ENCODE assay signal across 25 cellular contexts in the genomic region with DNA sequence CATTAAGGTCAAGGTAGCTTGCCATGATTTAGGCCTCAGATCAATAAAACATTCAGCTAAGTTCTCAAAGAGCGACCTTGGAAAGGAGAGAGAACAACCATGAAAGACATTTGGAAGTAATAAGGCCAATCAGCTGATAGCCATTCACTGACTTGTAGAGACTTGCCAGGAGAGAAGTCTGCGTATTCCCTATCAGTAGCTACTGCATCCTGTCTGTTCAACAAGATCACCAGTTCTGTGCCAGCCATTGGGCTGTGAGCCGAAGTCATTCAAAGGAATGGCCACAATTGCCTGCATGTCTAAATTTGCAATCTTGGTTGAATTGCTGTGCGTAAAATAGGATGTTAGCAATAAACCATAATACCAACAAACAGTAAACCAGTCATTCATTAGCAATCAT.
DNase-seq lines count a peak whose midpoint lies in the region; ATAC-seq, FAIRE-seq and TF ChIP-seq lines count a peak whose summit lies in the region.
"Had no signal": no experiment of that assay in that cellular context is flagged by ENCODE, and none has a peak within 500 bp of the region (broad histone marks: within the 10 kb centered on the region; RNA-seq: fewer than 3 reads in every experiment).

No MANE protein-coding gene starts in this region.

- no peak overlapping the region for H2BK15ac ChIP-seq in mesendoderm (replicated peaks; ENCODE audit: low read depth)

- H4K20me1 ChIP-seq in endothelial cell of umbilical vein (replicated peaks; ENCODE audit: control insufficient read depth, extremely low read depth, insufficient read depth, low read length): peaks cover 2% of the 10 kb centered on the region

- no peaks in the 10 kb centered on the region for H3K27me3 ChIP-seq in endothelial cell of umbilical vein (ENCODE audit: control insufficient read depth in 2 of 2, insufficient read depth in 2 of 2, low read length in 2 of 2)
- H3K27me3 ChIP-seq in mesendoderm (ENCODE audit: insufficient read depth, low read length, poor library complexity): no peaks in the 10 kb centered on the region
- no peaks in the 10 kb centered on the region for H3K27me3 ChIP-seq in dorsolateral prefrontal cortex
- H3K27me3 ChIP-seq: body of pancreas, colonic mucosa, stomach, upper lobe of right lung had no signal

- no peak overlapping the region for H4K5ac ChIP-seq in mesendoderm (ENCODE audit: low read length)

- no peaks in the 10 kb centered on the region for H3K9me3 ChIP-seq in endothelial cell of umbilical vein (replicated peaks; ENCODE audit: control insufficient read depth, insufficient read depth, low read length)
- H3K9me3 ChIP-seq: body of pancreas, colonic mucosa, upper lobe of right lung had no signal

- H3K4me2 ChIP-seq in endothelial cell of umbilical vein (ENCODE audit: insufficient read depth, low read length) (peak overlapping the region; percentile 64), mesendoderm (ENCODE audit: low read length) (no peak overlapping the region)

- TF ChIP-seq CTCF in endothelial cell of umbilical vein (IDR thresholded peaks at IDR 0.05; ENCODE audit: extremely low read depth in 1 of 2, insufficient read depth in 1 of 2, low read depth in 1 of 2, low read length in 2 of 2) (no peak), GM13977 (IDR thresholded peaks at IDR 0.05; ENCODE audit: extremely low read depth, insufficient read depth, missing control alignments) (no peak), dorsolateral prefrontal cortex (IDR thresholded peaks at IDR 0.05 in 54 of 56, conservative IDR thresholded peaks at IDR 0.05 in 2 of 56; ENCODE audit: low read depth in 1 of 56, partially characterized antibody in 56 of 56) (no peak)

- WGBS in mesendoderm (ENCODE audit: extremely low coverage, insufficient coverage, low lambda C conversion rate): no CpG with 5 or more reads among the region's 4 CpGs

- H3K79me1 ChIP-seq in mesendoderm (ENCODE audit: low read length): no peaks in the 10 kb centered on the region

- peak overlapping the region; percentile 5 for H2AFZ ChIP-seq in endothelial cell of umbilical vein (ENCODE audit: low read depth, low read length)

- no peaks in the 10 kb centered on the region for H3K9me1 ChIP-seq in endothelial cell of umbilical vein (replicated peaks; ENCODE audit: control insufficient read depth, extremely low read depth, insufficient read depth, low read length)

- POLR2A ChIA-PET in endothelial cell of umbilical vein (lab: Charles Lee): no interaction called here

- TF ChIP-seq POLR2A in endothelial cell of umbilical vein (IDR thresholded peaks at IDR 0.05; ENCODE audit: low read depth, low read length): no peak

- peak; percentile 20 for DNase-seq in GM04504 (ENCODE audit: low read depth)
- DNase-seq in NCI-H1105 treated with DMSO at 0.1 percent for 48 hours (lab: John Stamatoyannopoulos, UW): peak; percentile 76
- DNase-seq in endothelial cell of umbilical vein (ENCODE audit: low read depth, low spot score): peak; percentile 85
- peak; percentile 51 for DNase-seq in mesendoderm
- no peak for DNase-seq in A172 (ENCODE audit: low spot score)
- no peak for DNase-seq in GM13977 (ENCODE audit: low spot score)
- DNase-seq in dorsolateral prefrontal cortex: no peak
- DNase-seq: activated CD4-positive, CD25-positive, alpha-beta regulatory T cell treated with anti-CD3 and anti-CD28 coated beads, Interleukin-2, amount 50 U/mL, for 72 hours; activated naive CD8-positive, alpha-beta T cell treated with anti-CD3 and anti-CD28 coated beads, Interleukin-2, amount 10 ng/mL, durations not matched to agents 7 days and 5 days; body of pancreas; colonic mucosa; erythroblast; H7; Karpas-422; lower lobe of right lung; naive thymus-derived CD8-positive, alpha-beta T cell; NCI-H1417; NCI-H82; posterior cingulate gyrus; stimulated activated CD4-positive, alpha-beta T cell treated with anti-CD3 and anti-CD28 coated beads, Interleukin-4, amount 100 ng/mL, for 24 hours; stomach; upper lobe of right lung had no signal

- dilution Hi-C loops in endothelial cell of umbilical vein (cut with MboI; ENCODE audit: extremely low pct_ligation_motif_present, low sequenced_read_pairs): no loop called here

- no peak overlapping the region for H2BK5ac ChIP-seq in mesendoderm (ENCODE audit: low read length)

- CTCF ChIA-PET in endothelial cell of umbilical vein (lab: Charles Lee): interaction anchor here (0.7 to 1.7 kb wide), 8 partner anchors 9 to 274 kb away, joined by 3 to 8 read pairs (median 3); no protein-coding TSS in a partner anchor

- H3K4me1 ChIP-seq in endothelial cell of umbilical vein (ENCODE audit: control insufficient read depth, extremely low read depth, insufficient read depth, low read length) (peaks cover 27% of the 10 kb centered on the region), mesendoderm (ENCODE audit: control insufficient read depth, low read depth, low read length) (peaks cover 2% of the 10 kb centered on the region)
- H3K4me1 ChIP-seq: body of pancreas, lower lobe of right lung had no signal

- H3K9ac ChIP-seq in endothelial cell of umbilical vein (replicated peaks; ENCODE audit: extremely low read depth, insufficient read depth, low read length): no peak overlapping the region
- H3K9ac ChIP-seq in mesendoderm (ENCODE audit: low read length): no peak overlapping the region

- FAIRE-seq in endothelial cell of umbilical vein (lab: Jason Lieb, UNC): peak; percentile 55
- FAIRE-seq: HTR-8/SVneo had no signal

- H3K4ac ChIP-seq in mesendoderm (ENCODE audit: low read depth, low read length): no peak overlapping the region

- intact Hi-C loops in endothelial cell of umbilical vein (cut with micrococcal nuclease) (no loop called here), dorsolateral prefrontal cortex (cut with DNase I) (no loop called here)

- H3K27ac ChIP-seq in endothelial cell of umbilical vein (ENCODE audit: insufficient read depth, low read depth, low read length) (no peak overlapping the region), mesendoderm (ENCODE audit: low read depth, low read length) (no peak overlapping the region), dorsolateral prefrontal cortex (peak overlapping the region in 4 of 59 donors; percentile 10 to 33 (median 16))
- H3K27ac ChIP-seq: body of pancreas, colonic mucosa, lower lobe of right lung, stomach, upper lobe of right lung had no signal

- H2AK5ac ChIP-seq in mesendoderm (ENCODE audit: low read length): no peak overlapping the region

- no TSS peak for BruUV-seq in endothelial cell of umbilical vein (replicated peaks; lab: Mats Ljungman, UMichigan)

- H4K8ac ChIP-seq in mesendoderm (ENCODE audit: low read depth, low read length): no peak overlapping the region

- H3K18ac ChIP-seq in mesendoderm (ENCODE audit: low read length): peak overlapping the region; percentile 12

- H3K4me3 ChIP-seq in endothelial cell of umbilical vein (replicated peaks in 1 of 3; ENCODE audit: insufficient read depth in 1 of 3, low read depth in 1 of 3, low read length in 3 of 3): no peak overlapping the region
- no peak overlapping the region for H3K4me3 ChIP-seq in mesendoderm (ENCODE audit: low read length)
- no peak overlapping the region for H3K4me3 ChIP-seq in dorsolateral prefrontal cortex
- H3K4me3 ChIP-seq: body of pancreas, colonic mucosa, lower lobe of right lung, stomach, upper lobe of right lung had no signal

- no peak overlapping the region for H2BK120ac ChIP-seq in mesendoderm (ENCODE audit: low read depth, low read length)

- ATAC-seq in HG03460 (IDR thresholded peaks at IDR 0.05; ENCODE audit: unreplicated experiment): no peak
- ATAC-seq: activated T-helper 17 cell treated with anti-CD3 and anti-CD28 coated beads, Interleukin-2, amount 50 U/mL, for 72 hours; body of pancreas; lower lobe of right lung; naive thymus-derived CD8-positive, alpha-beta T cell; upper lobe of right lung had no signal

- in situ Hi-C loops in GM13977 (cut with MboI; ENCODE audit: low pct_unique_long_range_greater_than_20kb, low sequenced_read_pairs, unreplicated experiment): no loop called here

- H3K23ac ChIP-seq in mesendoderm (ENCODE audit: low read length): no peak overlapping the region

- H3K56ac ChIP-seq in mesendoderm (ENCODE audit: low read length): no peak overlapping the region

- H3K79me2 ChIP-seq in endothelial cell of umbilical vein (ENCODE audit: control insufficient read depth, insufficient read depth, low read length) (peaks cover 8% of the 10 kb centered on the region), mesendoderm (ENCODE audit: control insufficient read depth, insufficient read depth, low read length) (no peaks in the 10 kb centered on the region)

- no peaks in the 10 kb centered on the region for H3K36me3 ChIP-seq in endothelial cell of umbilical vein (ENCODE audit: control insufficient read depth in 2 of 2, extremely low read depth in 1 of 2, insufficient read depth in 2 of 2, low read length in 2 of 2)
- H3K36me3 ChIP-seq in mesendoderm (ENCODE audit: control insufficient read depth, insufficient read depth, low read length): no peaks in the 10 kb centered on the region
- H3K36me3 ChIP-seq: colonic mucosa, lower lobe of right lung, stomach, upper lobe of right lung had no signal

TF ChIP-seq in endothelial cell of umbilical vein, 7 proteins besides CTCF, POLR2A, EP300 and RAD21:
- peak; percentile 19 for TF ChIP-seq POLR2AphosphoS5 (IDR thresholded peaks at IDR 0.05; ENCODE audit: insufficient read depth, low read depth, low read length)
- TF ChIP-seq, protein P1, sequence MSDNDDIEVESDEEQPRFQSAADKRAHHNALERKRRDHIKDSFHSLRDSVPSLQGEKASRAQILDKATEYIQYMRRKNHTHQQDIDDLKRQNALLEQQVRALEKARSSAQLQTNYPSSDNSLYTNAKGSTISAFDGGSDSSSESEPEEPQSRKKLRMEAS (IDR thresholded peaks at IDR 0.05; ENCODE audit: insufficient read depth, insufficient read length): no peak

Comparison
In these comparisons a context has a peak if more than half of its experiments do, and no peak if none do; other contexts are left out.
1. DNase-seq: peak in GM04504 (single experiment), NCI-H1105 treated with DMSO at 0.1 percent for 48 hours (single experiment), endothelial cell of umbilical vein (single experiment) and mesendoderm (single experiment); none in A172 (single experiment), GM13977 (single experiment) and dorsolateral prefrontal cortex (0 of 10).